Comparison of ENCODE assay signal across 22 cellular contexts in genomic region chr6:16793828-16794412, GRCh38.
"Had no signal": no experiment of that assay in that cellular context is flagged by ENCODE, and none has a peak within 500 bp of the region (broad histone marks: within the 10 kb centered on the region; RNA-seq: fewer than 3 reads in every experiment).

No MANE protein-coding gene starts in this region.

- H3K27me3 ChIP-seq: gastrocnemius medialis, heart left ventricle, spleen, upper lobe of left lung had no signal

- ATAC-seq: activated naive CD8-positive, alpha-beta T cell treated with anti-CD3 and anti-CD28 coated beads, Interleukin-2, amount 50 U/mL, for 24 hours; activated T-cell treated with anti-CD3 and anti-CD28 coated beads, Interleukin-2, amount 50 U/mL, for 72 hours; gastrocnemius medialis; heart left ventricle had no signal

- H3K4me3 Mint-ChIP-seq: activated CD4-positive, alpha-beta memory T cell treated with anti-CD3 and anti-CD28 coated beads for 36 hours; activated naive CD8-positive, alpha-beta T cell treated with anti-CD3 and anti-CD28 coated beads, Interleukin-2, amount 50 U/mL, for 24 hours; activated T-cell treated with anti-CD3 and anti-CD28 coated beads, Interleukin-2, amount 50 U/mL, for 72 hours; nephron; T-helper 1 cell treated with Interleukin-12 subunit alpha and Interleukin-12 subunit beta and Interleukin-4 antibody, amounts not matched to agents 30 μg/mL and 1 μg/mL, for 36 hours had no signal

- H3K27ac Mint-ChIP-seq: activated CD4-positive, alpha-beta memory T cell treated with anti-CD3 and anti-CD28 coated beads for 36 hours; activated naive CD8-positive, alpha-beta T cell treated with anti-CD3 and anti-CD28 coated beads, Interleukin-2, amount 50 U/mL, for 24 hours; activated T-cell treated with anti-CD3 and anti-CD28 coated beads, Interleukin-2, amount 50 U/mL, for 72 hours; nephron; T-helper 1 cell treated with Interleukin-12 subunit alpha and Interleukin-12 subunit beta and Interleukin-4 antibody, amounts not matched to agents 30 μg/mL and 1 μg/mL, for 36 hours had no signal

- DNase-seq: activated CD4-positive, alpha-beta memory T cell treated with anti-CD3 and anti-CD28 coated beads for 36 hours; activated CD4-positive, alpha-beta T cell treated with anti-CD3 and anti-CD28 coated beads for 48 hours; activated effector memory CD4-positive, alpha-beta T cell treated with anti-CD3 and anti-CD28 coated beads, Interleukin-2, amount 50 U/mL, for 16 hours; activated naive CD4-positive, alpha-beta T cell treated with anti-CD3 and anti-CD28 coated beads, Interleukin-2, amount 50 U/mL, for 16 hours; activated naive CD8-positive, alpha-beta T cell treated with anti-CD3 and anti-CD28 coated beads, Interleukin-2, amount 50 U/mL, for 24 hours; activated T-cell treated with anti-CD3 and anti-CD28 coated beads, Interleukin-2, amount 50 U/mL, for 72 hours; cerebellar nuclear complex; cortex of kidney; gastrocnemius medialis; heart left ventricle; posterior cingulate gyrus; retina; spleen; stimulated activated CD4-positive, alpha-beta T cell treated with anti-CD3 and anti-CD28 coated beads, Interleukin-4, amount 100 ng/mL, for 1 hour; stimulated activated naive CD4-positive, alpha-beta T cell treated with Interleukin-2 at 50 U/mL for 16 hours; T1000; upper lobe of left lung had no signal

- H3K9me3 Mint-ChIP-seq: activated CD4-positive, alpha-beta memory T cell treated with anti-CD3 and anti-CD28 coated beads for 36 hours had no signal

- H3K4me1 Mint-ChIP-seq: activated naive CD8-positive, alpha-beta T cell treated with anti-CD3 and anti-CD28 coated beads, Interleukin-2, amount 50 U/mL, for 24 hours; nephron had no signal

- FAIRE-seq: endometrium, islet of Langerhans had no signal

- H3K9me3 ChIP-seq: gastrocnemius medialis, heart left ventricle, thoracic aorta had no signal

- H3K36me3 Mint-ChIP-seq: activated CD4-positive, alpha-beta memory T cell treated with anti-CD3 and anti-CD28 coated beads for 36 hours had no signal

- H3K27me3 Mint-ChIP-seq: activated CD4-positive, alpha-beta memory T cell treated with anti-CD3 and anti-CD28 coated beads for 36 hours had no signal

- H3K4me3 ChIP-seq: gastrocnemius medialis, heart left ventricle, spleen, thoracic aorta, upper lobe of left lung had no signal

- H3K36me3 ChIP-seq: gastrocnemius medialis, heart left ventricle, spleen, thoracic aorta, upper lobe of left lung had no signal

- H3K27ac ChIP-seq: gastrocnemius medialis, heart left ventricle, spleen, thoracic aorta, upper lobe of left lung had no signal

- H3K4me1 ChIP-seq: gastrocnemius medialis, heart left ventricle, spleen, upper lobe of left lung had no signal
